10 cellular contexts compared by ENCODE assay signal in genomic region chr11:83069441-83070043, GRCh38. TPM values are rescaled to one million over a fixed set of nuclear protein-coding genes. Genes with fewer than 3 reads are reported as not detected.
A peak's percentile ranks its signal among the peaks of the same experiment; 100 is the strongest.
DNase-seq lines count a peak whose midpoint lies in the region; ATAC-seq and TF ChIP-seq lines count a peak whose summit lies in the region.
"Had no signal": no experiment of that assay in that cellular context is flagged by ENCODE, and none has a peak within 500 bp of the region (broad histone marks: within the 10 kb centered on the region; RNA-seq: fewer than 3 reads in every experiment).

No MANE protein-coding gene starts in this region.

- peak overlapping the region; percentile 93 for H3K4me2 ChIP-seq in MM.1S (ENCODE audit: low read depth, low read length)

- peaks cover 14% of the 10 kb centered on the region; the same call in 1 of the 2 replicates for H3F3A ChIP-seq in MM.1S (ENCODE audit: insufficient read depth, low read length)

- H3K79me2 ChIP-seq in MM.1S (ENCODE audit: low read length), result peaks cover 98% of the 10 kb centered on the region

- H3K9me3 ChIP-seq in MM.1S (replicated peaks; ENCODE audit: insufficient read depth, low read length), result no peaks in the 10 kb centered on the region

- peaks cover 27% of the 10 kb centered on the region for H3K4me1 ChIP-seq in MM.1S (ENCODE audit: low read length)

- ATAC-seq in HG03520 (IDR thresholded peaks at IDR 0.05; ENCODE audit: unreplicated experiment), result no peak

- H3K4me3 ChIP-seq in MM.1S (ENCODE audit: low read length), result peak overlapping the region; percentile 99
- peak overlapping the region; percentile 89 for H3K4me3 ChIP-seq in skeletal muscle cell (ENCODE audit: low read depth, low read length)

- no peak overlapping the region; the same call in 1 of the 2 replicates for H3K9ac ChIP-seq in MM.1S (ENCODE audit: low read length)

- no peak for TF ChIP-seq CTCF in MM.1S (IDR thresholded peaks at IDR 0.05; ENCODE audit: low read length)

- DNase-seq in NCI-H748 (lab: John Stamatoyannopoulos, UW; ENCODE audit: unreplicated experiment) (peak; percentile 7), NCI-H748 treated with DMSO at 0.1 percent for 48 hours (lab: John Stamatoyannopoulos, UW) (no peak), MM.1S (no peak), dermis blood vessel endothelial cell (peak; percentile 71), skeletal muscle cell (ENCODE audit: low read depth) (no peak), inferior parietal cortex (ENCODE audit: extremely low spot score) (no peak), NCI-H526 (lab: John Stamatoyannopoulos, UW) (no peak)
- DNase-seq: stimulated activated CD4-positive, alpha-beta T cell treated with anti-CD3 and anti-CD28 coated beads, Interleukin-2, amount 100 ng/mL, for 24 hours had no signal

- H3K27ac ChIP-seq in MM.1S (ENCODE audit: low read length), result peak overlapping the region; percentile 32; the same call in 1 of the 2 replicates
- H3K27ac ChIP-seq: C4-2B had no signal

- peaks cover 19% of the 10 kb centered on the region; the same call in 1 of the 2 replicates for H3K36me3 ChIP-seq in MM.1S (replicated peaks; ENCODE audit: insufficient read depth, low read length)

- H3K27me3 ChIP-seq in MM.1S (replicated peaks; ENCODE audit: insufficient read depth, low read length), result no peaks in the 10 kb centered on the region

- no peaks in the 10 kb centered on the region for H3K9me2 ChIP-seq in MM.1S (replicated peaks; ENCODE audit: insufficient read depth, low read length)

- no peaks in the 10 kb centered on the region for H4K20me1 ChIP-seq in MM.1S (ENCODE audit: insufficient read depth, low read length)

- H2AFZ ChIP-seq in MM.1S (ENCODE audit: low read length), result no peak overlapping the region

RNA-seq across cellular contexts. Expression of gene RAB30, which starts 2.2 kb away (rescaled TPM):
- total RNA-seq in dermis blood vessel endothelial cell, result 11.2 and 23.1 TPM in 2 replicates

Comparison
In these comparisons a context has a peak if more than half of its experiments do, and no peak if none do; other contexts are left out.
1. DNase-seq: peak in NCI-H748 (single experiment) and dermis blood vessel endothelial cell (single experiment); none in NCI-H748 treated with DMSO at 0.1 percent for 48 hours (single experiment), MM.1S (single experiment), skeletal muscle cell (single experiment), inferior parietal cortex (single experiment) and NCI-H526 (0 of 2).